In the genomic region with DNA sequence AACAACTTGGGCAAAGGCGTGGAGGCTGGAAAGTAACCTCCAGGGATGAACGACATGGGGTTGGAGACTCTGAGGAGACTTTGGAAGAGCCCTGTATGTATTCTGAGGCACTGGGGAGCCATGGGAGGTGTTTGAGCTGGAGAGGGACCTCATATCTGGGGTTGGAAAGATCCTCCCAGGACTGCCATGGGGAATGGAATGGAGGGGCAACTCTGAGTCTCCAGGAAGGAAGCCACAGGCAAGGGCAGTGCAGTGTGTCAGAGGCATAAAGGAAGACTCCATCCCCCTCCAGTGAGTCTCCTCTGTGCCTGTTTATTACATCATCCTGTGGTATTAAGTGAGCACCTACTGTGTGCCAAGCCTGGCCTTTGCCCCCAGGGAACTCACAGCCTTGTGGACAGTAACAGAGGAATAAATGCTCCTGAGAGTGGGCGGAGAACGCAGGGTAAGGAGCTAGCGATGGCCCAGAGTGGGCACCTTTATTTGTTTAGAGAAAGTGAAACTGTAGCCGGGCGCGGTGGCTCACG, we compare ENCODE assay signal across 9 cellular contexts. TPM values are rescaled to one million over a fixed set of nuclear protein-coding genes. Genes with fewer than 3 reads are reported as not detected.
DNase-seq lines count a peak whose midpoint lies in the region; ATAC-seq and TF ChIP-seq lines count a peak whose summit lies in the region.
"Had no signal": no experiment of that assay in that cellular context is flagged by ENCODE, and none has a peak within 500 bp of the region (broad histone marks: within the 10 kb centered on the region; RNA-seq: fewer than 3 reads in every experiment).

No MANE protein-coding gene starts in this region.

- peaks cover 0 to 12% (median 5%) of the 10 kb centered on the region in 4 donors for H3K36me3 ChIP-seq in transverse colon
- H3K36me3 ChIP-seq in adrenal gland (replicated peaks in 1 of 2) = peaks cover 0 to 24% of the 10 kb centered on the region in 2 donors

- intact Hi-C loops in activated naive CD4-positive, alpha-beta T cell treated with anti-CD3 and anti-CD28 coated beads for 36 hours (cut with micrococcal nuclease) = loop anchor here (2.0 kb wide), 1 partner anchor 117 kb away; no protein-coding TSS in a partner anchor
- intact Hi-C loops in activated T-helper 1 cell treated with anti-CD3 and anti-CD28 coated beads, Interleukin-12 subunit alpha, Interleukin-12 subunit beta, Interleukin-2, Interleukin-4 antibody, amounts not matched to agents 30 ng/mL and 10 ng/mL and 1 ng/mL, durations not matched to agents 14 hours and 24 hours and 36 hours (cut with micrococcal nuclease) = loop anchor here (5.0 to 10.0 kb wide), 2 partner anchors 177 to 341 kb away; partner anchors contain the start of genes IZUMO4 and MOB3A
- intact Hi-C loops in transverse colon (cut with DNase I; ENCODE audit: low total_unique reads) (loop anchor here (5.0 kb wide), 1 partner anchor 112 kb away; the partner anchor contains the start of gene DOT1L), adrenal gland (cut with DNase I) (loop anchor here (5.0 kb wide), 2 partner anchors 37 to 117 kb away; partner anchors contain the start of genes PLEKHJ1 (in 1 of the 2) and SF3A2 (in 1 of the 2))

- no peak for ATAC-seq in memory B cell (ENCODE audit: low read depth)

- 67 to 70% methylated on average over 2 to 9 of the region's 9 CpGs for WGBS in transverse colon (ENCODE audit: low coverage in 1 of 2), 2 donors
- 76 to 86% (median 83%) methylated on average over 9 of the region's 9 CpGs for WGBS in adrenal gland, 4 donors

- H3K27me3 ChIP-seq in transverse colon (no peaks in the 10 kb centered on the region), adrenal gland (no peaks in the 10 kb centered on the region)

- H3K4me3 ChIP-seq in transverse colon (peak overlapping the region in 1 of 4 donors; percentile 92), adrenal gland (no peak overlapping the region)

- H3K9me3 ChIP-seq in transverse colon (no peaks in the 10 kb centered on the region), adrenal gland (replicated peaks in 1 of 3) (no peaks in the 10 kb centered on the region)

- CTCF ChIA-PET in activated naive CD4-positive, alpha-beta T cell treated with anti-CD3 and anti-CD28 coated beads for 36 hours (lab: Charles Lee) = interaction anchor here (0.6 to 2.0 kb wide), 10 partner anchors 12 to 436 kb away, joined by 3 to 16 read pairs (median 3); partner anchors contain the start of gene PLEKHJ1

- TF ChIP-seq CTCF in transverse colon (IDR thresholded peaks at IDR 0.05) = no peak
- TF ChIP-seq CTCF in adrenal gland (IDR thresholded peaks at IDR 0.05) = no peak

- DNase-seq in activated naive CD4-positive, alpha-beta T cell treated with anti-CD3 and anti-CD28 coated beads for 36 hours = no peak
- DNase-seq in activated naive CD4-positive, alpha-beta T cell treated with Interleukin-2 at 50 U/mL for 16 hours = no peak
- no peak for DNase-seq in activated T-helper 1 cell treated with anti-CD3 and anti-CD28 coated beads, Interleukin-12 subunit alpha, Interleukin-12 subunit beta, Interleukin-2, Interleukin-4 antibody, amounts not matched to agents 30 ng/mL and 10 ng/mL and 1 ng/mL, durations not matched to agents 14 hours and 24 hours and 36 hours (ENCODE audit: low spot score)
- DNase-seq in memory B cell (ENCODE audit: low spot score in 2 of 2) (no peak), transverse colon (no peak), adrenal gland (no peak), erythroblast (lab: John Stamatoyannopoulos, UW) (no peak), DMS 273 (lab: John Stamatoyannopoulos, UW; ENCODE audit: unreplicated experiment) (no peak)

- H3K27ac ChIP-seq in transverse colon (peak overlapping the region; percentile 97 to 99 (median 99)), adrenal gland (peak overlapping the region in 2 of 5 donors; percentile 85 to 100)

- H3K4me3 Mint-ChIP-seq in activated naive CD4-positive, alpha-beta T cell treated with anti-CD3 and anti-CD28 coated beads for 36 hours = peak overlapping the region; percentile 68
- H3K4me3 Mint-ChIP-seq in activated T-helper 1 cell treated with anti-CD3 and anti-CD28 coated beads, Interleukin-12 subunit alpha, Interleukin-12 subunit beta, Interleukin-2, Interleukin-4 antibody, amounts not matched to agents 30 ng/mL and 10 ng/mL and 1 ng/mL, durations not matched to agents 14 hours and 24 hours and 36 hours = peak overlapping the region; percentile 69
- peak overlapping the region; percentile 72 for H3K4me3 Mint-ChIP-seq in memory B cell

- no peak for TF ChIP-seq POLR2A in transverse colon (IDR thresholded peaks at IDR 0.05)
- TF ChIP-seq POLR2A in adrenal gland (IDR thresholded peaks at IDR 0.05) = no peak
- TF ChIP-seq POLR2A in erythroblast (IDR thresholded peaks at IDR 0.05; ENCODE audit: low read length) = no peak

- H3K36me3 Mint-ChIP-seq in activated naive CD4-positive, alpha-beta T cell treated with anti-CD3 and anti-CD28 coated beads for 36 hours (ENCODE audit: low read depth) = peaks cover 40% of the 10 kb centered on the region
- peaks cover 29% of the 10 kb centered on the region for H3K36me3 Mint-ChIP-seq in activated T-helper 1 cell treated with anti-CD3 and anti-CD28 coated beads, Interleukin-12 subunit alpha, Interleukin-12 subunit beta, Interleukin-2, Interleukin-4 antibody, amounts not matched to agents 30 ng/mL and 10 ng/mL and 1 ng/mL, durations not matched to agents 14 hours and 24 hours and 36 hours (ENCODE audit: low read depth)
- peaks cover 29% of the 10 kb centered on the region for H3K36me3 Mint-ChIP-seq in memory B cell

- no peaks in the 10 kb centered on the region for H3K9me3 Mint-ChIP-seq in activated naive CD4-positive, alpha-beta T cell treated with anti-CD3 and anti-CD28 coated beads for 36 hours
- H3K9me3 Mint-ChIP-seq in activated T-helper 1 cell treated with anti-CD3 and anti-CD28 coated beads, Interleukin-12 subunit alpha, Interleukin-12 subunit beta, Interleukin-2, Interleukin-4 antibody, amounts not matched to agents 30 ng/mL and 10 ng/mL and 1 ng/mL, durations not matched to agents 14 hours and 24 hours and 36 hours = no peaks in the 10 kb centered on the region
- no peaks in the 10 kb centered on the region for H3K9me3 Mint-ChIP-seq in memory B cell

- peaks cover 38 to 69% (median 55%) of the 10 kb centered on the region in 4 donors for H3K4me1 ChIP-seq in transverse colon
- peaks cover 31 to 50% of the 10 kb centered on the region in 2 donors for H3K4me1 ChIP-seq in adrenal gland (replicated peaks in 1 of 2)

- peaks cover 32% of the 10 kb centered on the region for H3K4me1 Mint-ChIP-seq in activated naive CD4-positive, alpha-beta T cell treated with anti-CD3 and anti-CD28 coated beads for 36 hours (ENCODE audit: low read depth)
- H3K4me1 Mint-ChIP-seq in activated T-helper 1 cell treated with anti-CD3 and anti-CD28 coated beads, Interleukin-12 subunit alpha, Interleukin-12 subunit beta, Interleukin-2, Interleukin-4 antibody, amounts not matched to agents 30 ng/mL and 10 ng/mL and 1 ng/mL, durations not matched to agents 14 hours and 24 hours and 36 hours (ENCODE audit: low read depth) = peaks cover 21% of the 10 kb centered on the region
- peaks cover 30% of the 10 kb centered on the region for H3K4me1 Mint-ChIP-seq in memory B cell

- in situ Hi-C loops in transverse colon (cut with MboI; ENCODE audit: low pct_ligation_motif_present in 1 of 4, low pct_unique_long_range_greater_than_20kb in 1 of 4, low sequenced_read_pairs in 3 of 4) = loop anchor here in 1 of 4 donors (25.0 kb wide), 1 partner anchor 112 kb away; the partner anchor contains the start of genes AP3D1 and DOT1L

- peak overlapping the region; percentile 88 for H3K27ac Mint-ChIP-seq in activated naive CD4-positive, alpha-beta T cell treated with anti-CD3 and anti-CD28 coated beads for 36 hours
- H3K27ac Mint-ChIP-seq in activated T-helper 1 cell treated with anti-CD3 and anti-CD28 coated beads, Interleukin-12 subunit alpha, Interleukin-12 subunit beta, Interleukin-2, Interleukin-4 antibody, amounts not matched to agents 30 ng/mL and 10 ng/mL and 1 ng/mL, durations not matched to agents 14 hours and 24 hours and 36 hours = peak overlapping the region; percentile 53
- H3K27ac Mint-ChIP-seq in memory B cell = peak overlapping the region; percentile 97

- no peaks in the 10 kb centered on the region for H3K27me3 Mint-ChIP-seq in activated naive CD4-positive, alpha-beta T cell treated with anti-CD3 and anti-CD28 coated beads for 36 hours (ENCODE audit: low read depth)
- H3K27me3 Mint-ChIP-seq in activated T-helper 1 cell treated with anti-CD3 and anti-CD28 coated beads, Interleukin-12 subunit alpha, Interleukin-12 subunit beta, Interleukin-2, Interleukin-4 antibody, amounts not matched to agents 30 ng/mL and 10 ng/mL and 1 ng/mL, durations not matched to agents 14 hours and 24 hours and 36 hours (ENCODE audit: insufficient read depth) = peaks cover 3% of the 10 kb centered on the region
- H3K27me3 Mint-ChIP-seq in memory B cell = no peaks in the 10 kb centered on the region

- TF ChIP-seq EP300 in transverse colon (IDR thresholded peaks at IDR 0.05; ENCODE audit: low read depth) = no peak

RNA-seq across cellular contexts. Expression of gene PEAK3, which starts 7.7 kb away (rescaled TPM):
- not detected for total RNA-seq in activated naive CD4-positive, alpha-beta T cell treated with anti-CD3 and anti-CD28 coated beads for 36 hours
- total RNA-seq in activated T-helper 1 cell treated with anti-CD3 and anti-CD28 coated beads, Interleukin-12 subunit alpha, Interleukin-12 subunit beta, Interleukin-2, Interleukin-4 antibody, amounts not matched to agents 30 ng/mL and 10 ng/mL and 1 ng/mL, durations not matched to agents 14 hours and 24 hours and 36 hours = 0.07 and 0.16 TPM in 2 replicates
- total RNA-seq in transverse colon (1 to 10 TPM in 2 of 4 donors, under 1 TPM in 1, not detected in 1; 0.27 to 1.1 (median 1.1) TPM), adrenal gland (1 to 10 TPM in 6 of 8 donors, under 1 TPM in 2; 0.43 to 3.2 (median 1.5) TPM)
- under 1 TPM; 0.05 to 0.56 (median 0.27) TPM for polyA plus RNA-seq in adrenal gland

RNA-seq across cellular contexts. Expression of gene JSRP1, which starts 18.0 kb away (rescaled TPM):
- under 1 TPM; 0.55 to 0.81 TPM for total RNA-seq in activated naive CD4-positive, alpha-beta T cell treated with anti-CD3 and anti-CD28 coated beads for 36 hours
- 0.34 TPM in 1 of 2 replicates, not detected in the other for total RNA-seq in activated T-helper 1 cell treated with anti-CD3 and anti-CD28 coated beads, Interleukin-12 subunit alpha, Interleukin-12 subunit beta, Interleukin-2, Interleukin-4 antibody, amounts not matched to agents 30 ng/mL and 10 ng/mL and 1 ng/mL, durations not matched to agents 14 hours and 24 hours and 36 hours
- total RNA-seq in transverse colon (1 to 10 TPM in 1 of 4 donors, not detected in 3; 5.6 TPM), adrenal gland (under 1 TPM in 2 of 8 donors, not detected in 6; 0.54 to 0.84 TPM)
- 1 to 10 TPM in 1 of 3 donors, under 1 TPM in 2; 0.71 to 1.1 (median 0.82) TPM for polyA plus RNA-seq in adrenal gland
- total RNA-seq: lung microvascular endothelial cell had no signal

RNA-seq across cellular contexts. Expression of gene AMH, which starts 25.1 kb away (rescaled TPM):
- total RNA-seq in activated naive CD4-positive, alpha-beta T cell treated with anti-CD3 and anti-CD28 coated beads for 36 hours = 1 to 10 TPM; 2.6 to 4.0 TPM
- 2.2 and 4.5 TPM in 2 replicates for total RNA-seq in activated T-helper 1 cell treated with anti-CD3 and anti-CD28 coated beads, Interleukin-12 subunit alpha, Interleukin-12 subunit beta, Interleukin-2, Interleukin-4 antibody, amounts not matched to agents 30 ng/mL and 10 ng/mL and 1 ng/mL, durations not matched to agents 14 hours and 24 hours and 36 hours
- total RNA-seq in transverse colon (1 to 10 TPM in 2 of 4 donors, not detected in 2; 1.1 to 3.5 TPM), adrenal gland (1 to 10 TPM in 2 of 8 donors, under 1 TPM in 3, not detected in 3; 0.36 to 1.5 (median 0.42) TPM)
- 1 to 10 TPM in 2 of 3 donors, not detected in 1; 1.8 to 4.6 TPM for polyA plus RNA-seq in adrenal gland

RNA-seq across cellular contexts. Expression of gene LINGO3, which starts 33.7 kb away (rescaled TPM):
- not detected for total RNA-seq in activated naive CD4-positive, alpha-beta T cell treated with anti-CD3 and anti-CD28 coated beads for 36 hours
- 0.18 and 0.24 TPM in 2 replicates for total RNA-seq in activated T-helper 1 cell treated with anti-CD3 and anti-CD28 coated beads, Interleukin-12 subunit alpha, Interleukin-12 subunit beta, Interleukin-2, Interleukin-4 antibody, amounts not matched to agents 30 ng/mL and 10 ng/mL and 1 ng/mL, durations not matched to agents 14 hours and 24 hours and 36 hours
- total RNA-seq in transverse colon (1 to 10 TPM in 1 of 4 donors, under 1 TPM in 2, not detected in 1; 0.27 to 1.5 (median 0.64) TPM), adrenal gland (under 1 TPM in 1 of 8 donors, not detected in 7; 0.11 TPM)
- polyA plus RNA-seq in adrenal gland = not detected
- total RNA-seq: lung microvascular endothelial cell had no signal

RNA-seq across cellular contexts. Expression of gene SF3A2, which starts 37.6 kb away (rescaled TPM):
- total RNA-seq in activated naive CD4-positive, alpha-beta T cell treated with anti-CD3 and anti-CD28 coated beads for 36 hours = 100 to 1,000 TPM; 154 to 158 TPM
- total RNA-seq in activated T-helper 1 cell treated with anti-CD3 and anti-CD28 coated beads, Interleukin-12 subunit alpha, Interleukin-12 subunit beta, Interleukin-2, Interleukin-4 antibody, amounts not matched to agents 30 ng/mL and 10 ng/mL and 1 ng/mL, durations not matched to agents 14 hours and 24 hours and 36 hours = 153 and 169 TPM in 2 replicates
- total RNA-seq in transverse colon (10 to 100 TPM; 35.8 to 54.6 (median 41.6) TPM), adrenal gland (10 to 100 TPM; 17.7 to 64.3 (median 28.2) TPM)
- polyA plus RNA-seq in adrenal gland = 100 to 1,000 TPM in 1 of 3 donors, 10 to 100 TPM in 1, 1 to 10 TPM in 1; 3.9 to 110 (median 52.7) TPM
